Comparison of ENCODE assay signal across 9 cellular contexts in genomic region chr16:30368792-30369090, GRCh38. TPM values are rescaled to one million over a fixed set of nuclear protein-coding genes. Genes with fewer than 3 reads are reported as not detected.
DNase-seq lines count a peak whose midpoint lies in the region; ATAC-seq, FAIRE-seq and TF ChIP-seq lines count a peak whose summit lies in the region.
"Had no signal": no experiment of that assay in that cellular context is flagged by ENCODE, and none has a peak within 500 bp of the region (broad histone marks: within the 10 kb centered on the region; RNA-seq: fewer than 3 reads in every experiment).

No MANE protein-coding gene starts in this region.

- TF ChIP-seq EP300 in GM12878 (IDR thresholded peaks at IDR 0.05; ENCODE audit: borderline replicate concordance in 1 of 2, control insufficient read depth in 1 of 2, low read depth in 2 of 2, low read length in 2 of 2), result no peak

- H3K27ac ChIP-seq in GM12878 (ENCODE audit: control insufficient read depth, insufficient read depth), result peak overlapping the region; percentile 64
- H3K27ac ChIP-seq in lower lobe of right lung, result peak overlapping the region; percentile 81

- H3K4me1 Mint-ChIP-seq in activated T-cell treated with anti-CD3 and anti-CD28 coated beads, Interleukin-2, amount 50 U/mL, for 72 hours (ENCODE audit: low read depth), result peaks cover 45% of the 10 kb centered on the region
- peaks cover 41% of the 10 kb centered on the region for H3K4me1 Mint-ChIP-seq in type B pancreatic cell (ENCODE audit: unreplicated experiment)

- H3K4me3 ChIP-seq in GM12878, result peak overlapping the region; percentile 97
- H3K4me3 ChIP-seq in lower lobe of right lung, result peak overlapping the region; percentile 91

- peaks cover 16% of the 10 kb centered on the region for H3K4me1 ChIP-seq in GM12878 (ENCODE audit: control insufficient read depth, insufficient read depth, low read length)
- peaks cover 36% of the 10 kb centered on the region for H3K4me1 ChIP-seq in lower lobe of right lung

- TF ChIP-seq CTCF in GM12878 (IDR thresholded peaks at IDR 0.05 in 2 of 3, conservative IDR thresholded peaks at IDR 0.05 in 1 of 3; ENCODE audit: control insufficient read depth in 2 of 3, extremely low read depth in 1 of 3, insufficient read depth in 1 of 3, low read depth in 3 of 3, low read length in 3 of 3) (no peak), lower lobe of right lung (IDR thresholded peaks at IDR 0.05) (no peak), type B pancreatic cell (conservative IDR thresholded peaks at IDR 0.05) (no peak)

- H3K9me3 ChIP-seq in GM12878 (replicated peaks; ENCODE audit: control insufficient read depth, insufficient read depth, low read length) (no peaks in the 10 kb centered on the region), lower lobe of right lung (no peaks in the 10 kb centered on the region)

- peak overlapping the region; percentile 86 for H3K9ac ChIP-seq in GM12878 (ENCODE audit: control insufficient read depth, insufficient read depth, low read length)

- RAD21 ChIA-PET in GM12878 (lab: Charles Lee; ENCODE audit: unreplicated experiment), result interaction anchor here (0.6 to 3.8 kb wide), 5 partner anchors 14 to 260 kb away, joined by 3 to 33 read pairs (median 5); partner anchors contain the start of genes CD2BP2, SEPTIN1 and ZNF771

- POLR2A ChIA-PET in GM12878 (lab: Charles Lee), result interaction anchor here (0.7 to 2.1 kb wide), 7 partner anchors 9 to 263 kb away, joined by 3 to 8 read pairs (median 4); no protein-coding TSS in a partner anchor

- H3K27ac Mint-ChIP-seq in activated T-cell treated with anti-CD3 and anti-CD28 coated beads, Interleukin-2, amount 50 U/mL, for 72 hours, result peak overlapping the region; percentile 94
- H3K27ac Mint-ChIP-seq in type B pancreatic cell, result peak overlapping the region; percentile 66

- peak overlapping the region; percentile 94 to 98 for H3K4me3 Mint-ChIP-seq in activated T-cell treated with anti-CD3 and anti-CD28 coated beads, Interleukin-2, amount 50 U/mL, for 72 hours
- H3K4me3 Mint-ChIP-seq in type B pancreatic cell, result peak overlapping the region; percentile 94

- CTCF ChIA-PET in GM12878 (lab: Yijun Ruan, JAX), result interaction anchor here (0.6 to 9.0 kb wide), 8 partner anchors 12 to 276 kb away, joined by 3 to 70 read pairs (median 4); partner anchors contain the start of genes DCTPP1 and ZNF771

- TF ChIP-seq POLR2A in GM12878 (IDR thresholded peaks at IDR 0.05; ENCODE audit: low read depth, low read length), result no peak

- no peak for TF ChIP-seq RAD21 in GM12878 (IDR thresholded peaks at IDR 0.05; ENCODE audit: insufficient read depth, low read depth, low read length)

- FAIRE-seq in GM12878 (lab: Jason Lieb, UNC), result no peak

- in situ Hi-C loops in GM12878 (cut with MboI), result no loop called here

- peaks cover 35% of the 10 kb centered on the region for H3K79me2 ChIP-seq in GM12878 (ENCODE audit: control insufficient read depth, insufficient read depth, low read length)

- peaks cover 17% of the 10 kb centered on the region for H4K20me1 ChIP-seq in GM12878 (ENCODE audit: control insufficient read depth, insufficient read depth)

- H3K9me3 Mint-ChIP-seq in activated T-cell treated with anti-CD3 and anti-CD28 coated beads, Interleukin-2, amount 50 U/mL, for 72 hours, result no peaks in the 10 kb centered on the region
- no peaks in the 10 kb centered on the region for H3K9me3 Mint-ChIP-seq in type B pancreatic cell

- peaks cover 2 to 4% of the 10 kb centered on the region in 2 experiments; a peak in 2 of 4 replicates for H3K36me3 ChIP-seq in GM12878 (ENCODE audit: control insufficient read depth in 2 of 2, insufficient read depth in 2 of 2, low read length in 1 of 2)
- H3K36me3 ChIP-seq in lower lobe of right lung, result peaks cover 23% of the 10 kb centered on the region

- H3K36me3 Mint-ChIP-seq in activated T-cell treated with anti-CD3 and anti-CD28 coated beads, Interleukin-2, amount 50 U/mL, for 72 hours (ENCODE audit: insufficient read depth in 2 of 2), result peaks cover 1 to 13% of the 10 kb centered on the region in 2 donors
- peaks cover 4% of the 10 kb centered on the region for H3K36me3 Mint-ChIP-seq in type B pancreatic cell

- ATAC-seq in activated T-cell treated with anti-CD3 and anti-CD28 coated beads, Interleukin-2, amount 50 U/mL, for 72 hours (replicated peaks in 1 of 2), result no peak
- no peak for ATAC-seq in GM12878
- no peak for ATAC-seq in lower lobe of right lung
- ATAC-seq in GM18873 (IDR thresholded peaks at IDR 0.05; ENCODE audit: low FRiP score, unreplicated experiment), result no peak

- 3% methylated on average over 4 of the region's 4 CpGs for WGBS in GM12878 (ENCODE audit: insufficient coverage, insufficient replicate concordance, low lambda C conversion rate, missing lambda C conversion rate)

- SMC1A ChIA-PET in GM12878 (lab: Charles Lee; ENCODE audit: uncharacterized antibody, unreplicated experiment), result interaction anchor here (1.1 to 3.5 kb wide), 3 partner anchors 12 to 39 kb away, joined by 4 to 15 read pairs (median 4); partner anchors contain the start of gene ZNF771

- H3K27me3 ChIP-seq in GM12878 (replicated peaks in 1 of 2; ENCODE audit: control insufficient read depth in 2 of 2, insufficient read depth in 2 of 2, low read length in 1 of 2) (no peaks in the 10 kb centered on the region), lower lobe of right lung (ENCODE audit: low read depth) (no peaks in the 10 kb centered on the region)

- H3K4me2 ChIP-seq in GM12878 (ENCODE audit: control insufficient read depth, insufficient read depth), result peak overlapping the region; percentile 98

- DNase-seq in activated T-cell treated with anti-CD3 and anti-CD28 coated beads, Interleukin-2, amount 50 U/mL, for 72 hours, result no peak
- no peak for DNase-seq in activated T-cell treated with anti-CD3 and anti-CD28 coated beads, Interleukin-2, amount 50 U/mL, for 1 hour
- DNase-seq in GM12878 (ENCODE audit: low read depth, low spot score) (no peak), lower lobe of right lung (no peak), type B pancreatic cell (ENCODE audit: extremely low spot score, unreplicated experiment) (no peak), SW480 (ENCODE audit: low spot score) (no peak), NCI-H69 (lab: John Stamatoyannopoulos, UW) (no peak)

- H3K27me3 Mint-ChIP-seq in activated T-cell treated with anti-CD3 and anti-CD28 coated beads, Interleukin-2, amount 50 U/mL, for 72 hours (ENCODE audit: low read depth), result no peaks in the 10 kb centered on the region
- H3K27me3 Mint-ChIP-seq in type B pancreatic cell, result no peaks in the 10 kb centered on the region

- BruUV-seq in GM12878 (replicated peaks; lab: Mats Ljungman, UMichigan), result no TSS peak

- no peak overlapping the region for H2AFZ ChIP-seq in GM12878 (ENCODE audit: control insufficient read depth, low read depth, low read length)

- intact Hi-C loops in GM12878 (cut with micrococcal nuclease; ENCODE audit: unreplicated experiment) (no loop called here), lower lobe of right lung (cut with DNase I) (no loop called here)

RNA-seq across cellular contexts. Expression of gene TBC1D10B, which starts 1.6 kb away (rescaled TPM):
- total RNA-seq in activated T-cell treated with anti-CD3 and anti-CD28 coated beads, Interleukin-2, amount 50 U/mL, for 72 hours, result 10 to 100 TPM; 48.0 to 50.7 TPM
- total RNA-seq in GM12878 (2013; cell fraction: nucleolus; rRNA removed), result 28.6 and 35.9 TPM in 2 replicates
- total RNA-seq in GM12878 (2014; rRNA removed), result 19.5 and 25.5 TPM in 2 replicates
- total RNA-seq in GM12878 (2014; rRNA removed; fragmentation: Illumina TruSeq; extraction: Trizol), result 11.5 TPM in 2 replicates
- total RNA-seq in GM12878 (2021), result 44.0 and 51.2 TPM in 2 replicates
- 10.4 TPM for polyA plus RNA-seq in GM12878 (2011; ENCODE audit: low read depth)
- 6.4 and 11.4 TPM in 2 replicates for polyA plus RNA-seq in GM12878 (2011; rRNA removed)
- 26.7 and 26.8 TPM in 2 replicates for polyA plus RNA-seq in GM12878 (2011; cell fraction: cytosol; rRNA removed)
- polyA plus RNA-seq in GM12878 (2011; cell fraction: nucleus; rRNA removed), result 32.0 and 43.5 TPM in 2 replicates
- polyA plus RNA-seq in GM12878 (2012), result 22.9 and 23.4 TPM in 2 replicates
- 15.7 and 19.0 TPM in 2 replicates for polyA plus RNA-seq in GM12878 (2014; fragmentation: Illumina TruSeq; extraction: Trizol)
- polyA plus RNA-seq in GM12878 (2014; fragmentation: Nextera tagmentation; extraction: Ambion mirVana), result 1 to 10 TPM; 2.2 to 4.4 TPM
- 26.2 and 30.7 TPM in 2 replicates for polyA plus RNA-seq in GM12878 (2014; rRNA removed)
- polyA plus RNA-seq in GM12878 (2016; fragmentation: Nextera tagmentation; extraction: Ambion mirVana), result 10 to 100 TPM in 1 of 2 experiments, 1 to 10 TPM in 1; 6.9 to 11.6 TPM
- 18.4 and 31.1 TPM in 2 replicates for polyA minus RNA-seq in GM12878 (2011; rRNA and poly(A)+ RNA removed)
- 17.8 and 19.3 TPM in 2 replicates for polyA minus RNA-seq in GM12878 (2011; cell fraction: cytosol; rRNA and poly(A)+ RNA removed)
- polyA minus RNA-seq in GM12878 (2011; cell fraction: nucleus; rRNA and poly(A)+ RNA removed), result 7.6 and 18.6 TPM in 2 replicates
- total RNA-seq in lower lobe of right lung, result 36.9 TPM
- total RNA-seq in type B pancreatic cell (ENCODE audit: low replicate concordance), result 46.8 and 50.0 TPM in 2 replicates

RNA-seq across cellular contexts. Expression of gene MYL11, which starts 5.9 kb away (rescaled TPM):
- total RNA-seq in activated T-cell treated with anti-CD3 and anti-CD28 coated beads, Interleukin-2, amount 50 U/mL, for 72 hours, result 1 to 10 TPM in 1 of 2 donors, not detected in 1; 2.0 TPM
- not detected in 2 replicates for total RNA-seq in GM12878 (2013; cell fraction: nucleolus; rRNA removed)
- not detected in 2 replicates for total RNA-seq in GM12878 (2014; rRNA removed)
- total RNA-seq in GM12878 (2014; rRNA removed; fragmentation: Illumina TruSeq; extraction: Trizol), result not detected in 2 replicates
- total RNA-seq in GM12878 (2021), result not detected in 2 replicates
- not detected for polyA plus RNA-seq in GM12878 (2011; ENCODE audit: low read depth)
- 0.61 TPM in 1 of 2 replicates, not detected in the other for polyA plus RNA-seq in GM12878 (2011; rRNA removed)
- polyA plus RNA-seq in GM12878 (2011; cell fraction: cytosol; rRNA removed), result 0.50 TPM in 1 of 2 replicates, not detected in the other
- polyA plus RNA-seq in GM12878 (2011; cell fraction: nucleus; rRNA removed), result not detected in 2 replicates
- polyA plus RNA-seq in GM12878 (2012), result 0.96 TPM in 1 of 2 replicates, not detected in the other
- polyA plus RNA-seq in GM12878 (2014; fragmentation: Illumina TruSeq; extraction: Trizol), result 1.2 TPM in 1 of 2 replicates, not detected in the other
- polyA plus RNA-seq in GM12878 (2014; fragmentation: Nextera tagmentation; extraction: Ambion mirVana), result under 1 TPM in 1 of 2 experiments, not detected in 1; 0.79 TPM
- polyA plus RNA-seq in GM12878 (2014; rRNA removed), result 0.19 and 2.5 TPM in 2 replicates
- under 1 TPM in 1 of 2 experiments, not detected in 1; 0.33 TPM for polyA plus RNA-seq in GM12878 (2016; fragmentation: Nextera tagmentation; extraction: Ambion mirVana)
- polyA minus RNA-seq in GM12878 (2011; rRNA and poly(A)+ RNA removed), result not detected in 2 replicates
- polyA minus RNA-seq in GM12878 (2011; cell fraction: cytosol; rRNA and poly(A)+ RNA removed), result not detected in 2 replicates
- not detected in 2 replicates for polyA minus RNA-seq in GM12878 (2011; cell fraction: nucleus; rRNA and poly(A)+ RNA removed)
- total RNA-seq in lower lobe of right lung, result not detected
- total RNA-seq in type B pancreatic cell (ENCODE audit: low replicate concordance), result 10.4 and 21.7 TPM in 2 replicates
- total RNA-seq: M059J had no signal

RNA-seq across cellular contexts. Expression of gene SEPTIN1, which starts 13.6 kb away (rescaled TPM):
- total RNA-seq in activated T-cell treated with anti-CD3 and anti-CD28 coated beads, Interleukin-2, amount 50 U/mL, for 72 hours, result 100 to 1,000 TPM; 223 to 233 TPM
- 58.7 and 62.2 TPM in 2 replicates for total RNA-seq in GM12878 (2013; cell fraction: nucleolus; rRNA removed)
- total RNA-seq in GM12878 (2014; rRNA removed), result 85.4 and 89.7 TPM in 2 replicates
- 47.7 and 52.6 TPM in 2 replicates for total RNA-seq in GM12878 (2014; rRNA removed; fragmentation: Illumina TruSeq; extraction: Trizol)
- 124 and 125 TPM in 2 replicates for total RNA-seq in GM12878 (2021)
- 39.5 TPM for polyA plus RNA-seq in GM12878 (2011; ENCODE audit: low read depth)
- 42.5 and 62.5 TPM in 2 replicates for polyA plus RNA-seq in GM12878 (2011; rRNA removed)
- 104 and 113 TPM in 2 replicates for polyA plus RNA-seq in GM12878 (2011; cell fraction: cytosol; rRNA removed)
- 234 and 279 TPM in 2 replicates for polyA plus RNA-seq in GM12878 (2011; cell fraction: nucleus; rRNA removed)
- 90.6 and 97.1 TPM in 2 replicates for polyA plus RNA-seq in GM12878 (2012)
- polyA plus RNA-seq in GM12878 (2014; fragmentation: Illumina TruSeq; extraction: Trizol), result 85.0 and 130 TPM in 2 replicates
- 10 to 100 TPM in 1 of 2 experiments, 1 to 10 TPM in 1; 2.8 to 16.0 TPM for polyA plus RNA-seq in GM12878 (2014; fragmentation: Nextera tagmentation; extraction: Ambion mirVana)
- polyA plus RNA-seq in GM12878 (2014; rRNA removed), result 98.4 and 124 TPM in 2 replicates
- 100 to 1,000 TPM; 147 to 153 TPM for polyA plus RNA-seq in GM12878 (2016; fragmentation: Nextera tagmentation; extraction: Ambion mirVana)
- polyA minus RNA-seq in GM12878 (2011; rRNA and poly(A)+ RNA removed), result 45.6 and 80.6 TPM in 2 replicates
- polyA minus RNA-seq in GM12878 (2011; cell fraction: cytosol; rRNA and poly(A)+ RNA removed), result 16.0 and 19.1 TPM in 2 replicates
- 27.7 and 42.4 TPM in 2 replicates for polyA minus RNA-seq in GM12878 (2011; cell fraction: nucleus; rRNA and poly(A)+ RNA removed)
- 6.0 TPM for total RNA-seq in lower lobe of right lung
- total RNA-seq in type B pancreatic cell (ENCODE audit: low replicate concordance), result 1.4 and 2.3 TPM in 2 replicates

RNA-seq across cellular contexts. Expression of gene CD2BP2, which starts 13.6 kb away (rescaled TPM):
- 10 to 100 TPM; 61.9 to 63.5 TPM for total RNA-seq in activated T-cell treated with anti-CD3 and anti-CD28 coated beads, Interleukin-2, amount 50 U/mL, for 72 hours
- 26.2 and 26.6 TPM in 2 replicates for total RNA-seq in GM12878 (2013; cell fraction: nucleolus; rRNA removed)
- 25.1 and 27.9 TPM in 2 replicates for total RNA-seq in GM12878 (2014; rRNA removed)
- total RNA-seq in GM12878 (2014; rRNA removed; fragmentation: Illumina TruSeq; extraction: Trizol), result 26.5 and 29.3 TPM in 2 replicates
- 47.9 and 52.8 TPM in 2 replicates for total RNA-seq in GM12878 (2021)
- polyA plus RNA-seq in GM12878 (2011; ENCODE audit: low read depth), result 12.0 TPM
- 36.7 and 46.6 TPM in 2 replicates for polyA plus RNA-seq in GM12878 (2011; rRNA removed)
- 35.0 and 46.2 TPM in 2 replicates for polyA plus RNA-seq in GM12878 (2011; cell fraction: cytosol; rRNA removed)
- polyA plus RNA-seq in GM12878 (2011; cell fraction: nucleus; rRNA removed), result 87.1 and 99.3 TPM in 2 replicates
- polyA plus RNA-seq in GM12878 (2012), result 27.1 and 34.5 TPM in 2 replicates
- 26.8 and 33.3 TPM in 2 replicates for polyA plus RNA-seq in GM12878 (2014; fragmentation: Illumina TruSeq; extraction: Trizol)
- 1 to 10 TPM; 3.3 to 5.5 TPM for polyA plus RNA-seq in GM12878 (2014; fragmentation: Nextera tagmentation; extraction: Ambion mirVana)
- polyA plus RNA-seq in GM12878 (2014; rRNA removed), result 34.3 and 35.8 TPM in 2 replicates
- polyA plus RNA-seq in GM12878 (2016; fragmentation: Nextera tagmentation; extraction: Ambion mirVana), result 10 to 100 TPM; 44.5 to 46.0 TPM
- 12.2 and 21.0 TPM in 2 replicates for polyA minus RNA-seq in GM12878 (2011; rRNA and poly(A)+ RNA removed)
- 6.5 and 8.0 TPM in 2 replicates for polyA minus RNA-seq in GM12878 (2011; cell fraction: cytosol; rRNA and poly(A)+ RNA removed)
- polyA minus RNA-seq in GM12878 (2011; cell fraction: nucleus; rRNA and poly(A)+ RNA removed), result 13.1 and 20.2 TPM in 2 replicates
- 52.3 TPM for total RNA-seq in lower lobe of right lung
- 64.6 and 68.9 TPM in 2 replicates for total RNA-seq in type B pancreatic cell (ENCODE audit: low replicate concordance)

RNA-seq across cellular contexts. Expression of gene ZNF48, which starts 26.5 kb away (rescaled TPM):
- 10 to 100 TPM; 10.5 to 13.1 TPM for total RNA-seq in activated T-cell treated with anti-CD3 and anti-CD28 coated beads, Interleukin-2, amount 50 U/mL, for 72 hours
- 11.9 and 12.6 TPM in 2 replicates for total RNA-seq in GM12878 (2013; cell fraction: nucleolus; rRNA removed)
- 10.5 and 10.6 TPM in 2 replicates for total RNA-seq in GM12878 (2014; rRNA removed)
- 6.4 and 6.6 TPM in 2 replicates for total RNA-seq in GM12878 (2014; rRNA removed; fragmentation: Illumina TruSeq; extraction: Trizol)
- 11.1 and 12.0 TPM in 2 replicates for total RNA-seq in GM12878 (2021)
- polyA plus RNA-seq in GM12878 (2011; ENCODE audit: low read depth), result 2.0 TPM
- polyA plus RNA-seq in GM12878 (2011; rRNA removed), result 3.2 and 4.0 TPM in 2 replicates
- polyA plus RNA-seq in GM12878 (2011; cell fraction: cytosol; rRNA removed), result 5.7 and 5.9 TPM in 2 replicates
- 7.3 and 8.5 TPM in 2 replicates for polyA plus RNA-seq in GM12878 (2011; cell fraction: nucleus; rRNA removed)
- 3.8 and 4.6 TPM in 2 replicates for polyA plus RNA-seq in GM12878 (2012)
- polyA plus RNA-seq in GM12878 (2014; fragmentation: Illumina TruSeq; extraction: Trizol), result 1.3 and 4.5 TPM in 2 replicates
- 1 to 10 TPM in 1 of 2 experiments, under 1 TPM in 1; 0.14 to 1.0 TPM for polyA plus RNA-seq in GM12878 (2014; fragmentation: Nextera tagmentation; extraction: Ambion mirVana)
- polyA plus RNA-seq in GM12878 (2014; rRNA removed), result 7.0 and 8.6 TPM in 2 replicates
- polyA plus RNA-seq in GM12878 (2016; fragmentation: Nextera tagmentation; extraction: Ambion mirVana), result 1 to 10 TPM in 1 of 2 experiments, under 1 TPM in 1; 0.88 to 1.2 TPM
- polyA minus RNA-seq in GM12878 (2011; rRNA and poly(A)+ RNA removed), result 5.3 and 8.5 TPM in 2 replicates
- 2.8 and 3.8 TPM in 2 replicates for polyA minus RNA-seq in GM12878 (2011; cell fraction: cytosol; rRNA and poly(A)+ RNA removed)
- polyA minus RNA-seq in GM12878 (2011; cell fraction: nucleus; rRNA and poly(A)+ RNA removed), result 4.7 and 6.3 TPM in 2 replicates
- 6.2 TPM for total RNA-seq in lower lobe of right lung
- 14.5 and 21.1 TPM in 2 replicates for total RNA-seq in type B pancreatic cell (ENCODE audit: low replicate concordance)
